Comparison of ENCODE assay signal across 27 cellular contexts in the genomic region with DNA sequence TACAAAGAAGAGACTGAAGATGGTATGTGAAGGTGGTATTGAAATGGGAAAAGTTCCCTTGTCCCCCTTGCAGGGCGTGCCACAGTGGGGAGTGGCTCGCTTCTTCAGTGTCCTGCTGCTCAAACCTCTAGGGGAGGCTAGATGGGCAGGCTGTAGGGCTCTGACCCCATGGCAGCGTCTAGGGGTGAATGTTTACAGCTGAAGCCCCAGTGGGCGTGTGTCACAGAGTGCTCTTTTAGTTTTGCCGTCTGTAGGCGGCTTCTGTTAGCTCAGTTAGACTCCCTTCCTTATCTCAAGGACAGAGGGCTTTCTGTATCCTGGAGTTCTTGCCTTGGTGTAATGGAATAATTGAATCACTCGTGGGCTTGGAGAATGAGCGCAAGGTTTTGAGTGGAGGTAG.
DNase-seq lines count a peak whose midpoint lies in the region; ATAC-seq, FAIRE-seq and TF ChIP-seq lines count a peak whose summit lies in the region.
"Had no signal": no experiment of that assay in that cellular context is flagged by ENCODE, and none has a peak within 500 bp of the region (broad histone marks: within the 10 kb centered on the region; RNA-seq: fewer than 3 reads in every experiment).

No MANE protein-coding gene starts in this region.

- FAIRE-seq in A549 (lab: Jason Lieb, UNC), result no peak
- FAIRE-seq in H1 (lab: Jason Lieb, UNC), result no peak
- FAIRE-seq: A204.1 had no signal

- H3K18ac ChIP-seq in H1 (ENCODE audit: extremely low read depth, low read length) (no peak overlapping the region), trophoblast cell (ENCODE audit: low read length) (peak overlapping the region; percentile 80)

- CTCF ChIA-PET in A549 (lab: Yijun Ruan, JAX), result interaction anchor here (0.6 kb wide), 1 partner anchor 47 kb away, joined by 3 read pairs; no protein-coding TSS in a partner anchor
- CTCF ChIA-PET in H1 (lab: Charles Lee; ENCODE audit: partially characterized antibody), result interaction anchor here (1.5 to 2.0 kb wide), 3 partner anchors 11 to 704 kb away, joined by 4 to 9 read pairs (median 5); no protein-coding TSS in a partner anchor

- H3K4me3 ChIP-seq in A549 (no peak overlapping the region), H1 (ENCODE audit: extremely low read depth in 1 of 4, insufficient read depth in 2 of 4, low read depth in 3 of 4, low read length in 4 of 4) (no peak overlapping the region), trophoblast cell (ENCODE audit: low read depth, low read length) (no peak overlapping the region)
- H3K4me3 ChIP-seq: breast epithelium, Peyer's patch, SJSA1, suprapubic skin had no signal

- H3K4me3 Mint-ChIP-seq in stimulated activated effector memory CD8-positive, alpha-beta T cell treated with anti-CD3 and anti-CD28 coated beads, Interleukin-12 subunit alpha, Interleukin-12 subunit beta, amount 100 ng/mL, for 72 hours, result no peak overlapping the region
- H3K4me3 Mint-ChIP-seq: activated B cell treated with CpG ODN at 0.5 μM for 24 hours; B cell; memory B cell; naive B cell; stimulated activated memory B cell treated with anti-CD40 and anti-IgM and Interleukin-4, amounts not matched to agents 10 μg/mL and 1 μg/mL and 100 μg/mL, for 72 hours had no signal

- H3K27ac ChIP-seq in A549, result peak overlapping the region; percentile 51 to 70
- no peak overlapping the region for H3K27ac ChIP-seq in H1 (ENCODE audit: low read depth, low read length)
- no peak overlapping the region for H3K27ac ChIP-seq in trophoblast cell (ENCODE audit: low read depth, low read length)
- H3K27ac ChIP-seq: breast epithelium, Peyer's patch, SJSA1, suprapubic skin had no signal

- WGBS in A549 (ENCODE audit: missing lambda C conversion rate), result 88% methylated on average over 8 of the region's 8 CpGs
- 70% methylated on average over 8 of the region's 8 CpGs; no CpG with 5 or more reads in 1 of the 2 experiments for WGBS in H1 (ENCODE audit: extremely low coverage in 1 of 2, insufficient coverage in 1 of 2, insufficient read length in 1 of 2, insufficient replicate concordance in 2 of 2, low coverage in 1 of 2, low lambda C conversion rate in 2 of 2, missing lambda C conversion rate in 1 of 2), 2 experiments
- no CpG with 5 or more reads among the region's 8 CpGs for WGBS in trophoblast cell (ENCODE audit: extremely low coverage, insufficient coverage, insufficient read length)

- H3K79me1 ChIP-seq in H1 (ENCODE audit: low read depth, low read length) (no peaks in the 10 kb centered on the region), trophoblast cell (ENCODE audit: low read length) (peaks cover 12% of the 10 kb centered on the region)

- TF ChIP-seq POLR2A in A549 (IDR thresholded peaks at IDR 0.05; ENCODE audit: low read length) (no peak), H1 (IDR thresholded peaks at IDR 0.05; ENCODE audit: control extremely low read depth in 1 of 2, low read depth in 2 of 2, low read length in 2 of 2) (no peak)

- H4K20me1 ChIP-seq in H1 (replicated peaks in 1 of 2; ENCODE audit: control insufficient read depth in 1 of 2, insufficient read depth in 2 of 2, low read length in 2 of 2), result no peaks in the 10 kb centered on the region

- H2BK15ac ChIP-seq in H1 (ENCODE audit: low read length), result no peak overlapping the region

- H4K91ac ChIP-seq in H1 (replicated peaks; ENCODE audit: insufficient read length, low read length) (no peak overlapping the region), trophoblast cell (ENCODE audit: low read depth, low read length) (peak overlapping the region; percentile 82)

- no peaks in the 10 kb centered on the region for H3K4me1 Mint-ChIP-seq in stimulated activated effector memory CD8-positive, alpha-beta T cell treated with anti-CD3 and anti-CD28 coated beads, Interleukin-12 subunit alpha, Interleukin-12 subunit beta, amount 100 ng/mL, for 72 hours

- no peaks in the 10 kb centered on the region; the same call in 1 of the 2 replicates for H3K23me2 ChIP-seq in H1 (ENCODE audit: low read depth, low read length)

- H3K79me2 ChIP-seq in H1 (ENCODE audit: control insufficient read depth in 1 of 2, insufficient read depth in 2 of 2, low read length in 2 of 2), result no peaks in the 10 kb centered on the region
- no peaks in the 10 kb centered on the region for H3K79me2 ChIP-seq in trophoblast cell (ENCODE audit: control insufficient read depth, insufficient read depth, low read length, poor library complexity)

- DNase-seq in A549 (ENCODE audit: low read depth in 1 of 2, low spot score in 1 of 2) (no peak), SK-MEL-5 (ENCODE audit: low read depth, low spot score) (peak; percentile 23), H1 (ENCODE audit: low read depth in 1 of 2, low spot score in 2 of 2) (no peak), trophoblast cell (no peak), GM03348 (ENCODE audit: low spot score) (no peak), DMS79 (lab: John Stamatoyannopoulos, UW) (no peak)
- DNase-seq in stimulated activated effector memory CD8-positive, alpha-beta T cell treated with anti-CD3 and anti-CD28 coated beads, Interleukin-12 subunit alpha, Interleukin-12 subunit beta, amount 100 ng/mL, for 72 hours (ENCODE audit: low spot score in 2 of 2), result no peak
- DNase-seq: activated B cell treated with CpG ODN at 0.5 μM for 24 hours; activated CD4-positive, alpha-beta T cell treated with anti-CD3 and anti-CD28 coated beads, Interleukin-2, amount 50 U/mL, for 4 hours; activated effector memory CD4-positive, alpha-beta T cell treated with anti-CD3 and anti-CD28 coated beads, Interleukin-2, amount 50 U/mL, for 16 hours; cortex of kidney; glutamatergic neuron; GOT3; naive B cell; NCI-H1417; NCI-H510A; Peyer's patch; stimulated activated CD4-positive, alpha-beta T cell treated with anti-CD3 and anti-CD28 coated beads, Interleukin-1b, Interleukin-23, amount 100 ng/mL, for 48 hours; T-helper 2 cell had no signal

- H3K23ac ChIP-seq in H1 (ENCODE audit: insufficient read length) (no peak overlapping the region), trophoblast cell (ENCODE audit: low read length) (no peak overlapping the region)

- H3K36me3 ChIP-seq in H1 (ENCODE audit: control insufficient read depth in 2 of 4, insufficient read depth in 4 of 4, low read length in 3 of 4), result no peaks in the 10 kb centered on the region
- H3K36me3 ChIP-seq in trophoblast cell (ENCODE audit: control insufficient read depth in 1 of 2, insufficient read depth in 2 of 2, low read length in 2 of 2), result no peaks in the 10 kb centered on the region
- H3K36me3 ChIP-seq: breast epithelium, Peyer's patch, SJSA1, suprapubic skin had no signal

- H3K4me1 ChIP-seq in A549 (peaks cover 33% of the 10 kb centered on the region), H1 (replicated peaks in 1 of 4; ENCODE audit: control insufficient read depth in 3 of 4, insufficient read depth in 4 of 4, low read length in 3 of 4) (peaks cover 0 to 8% (median 2%) of the 10 kb centered on the region in 4 experiments; a peak in 6 of 7 replicates), trophoblast cell (ENCODE audit: control insufficient read depth in 1 of 2, insufficient read depth in 2 of 2, low read length in 2 of 2) (peaks cover 2 to 5% of the 10 kb centered on the region in 2 experiments)
- H3K4me1 ChIP-seq: breast epithelium, Peyer's patch, SJSA1 had no signal

- H4K8ac ChIP-seq in H1 (ENCODE audit: extremely low read depth, insufficient read depth, low read length), result no peak overlapping the region
- H4K8ac ChIP-seq in trophoblast cell (ENCODE audit: low read depth, low read length), result peak overlapping the region; percentile 0

- H2AFZ ChIP-seq in H1 (ENCODE audit: low read length) (no peak overlapping the region), trophoblast cell (ENCODE audit: insufficient read depth, low read length, poor library complexity) (no peak overlapping the region)

- H3K4me2 ChIP-seq in A549 (no peak overlapping the region), H1 (ENCODE audit: insufficient read depth in 1 of 2, low read depth in 2 of 2, low read length in 2 of 2) (peak overlapping the region in 1 of 2 experiments; percentile 27; a peak in 1 of 4 replicates), trophoblast cell (ENCODE audit: low read length) (no peak overlapping the region)

- in situ Hi-C loops in SK-MEL-5 (cut with HindIII; ENCODE audit: low pct_unique_long_range_greater_than_20kb, low sequenced_read_pairs), result no loop called here

- no peak overlapping the region for H2BK120ac ChIP-seq in H1 (replicated peaks; ENCODE audit: low read depth, low read length)
- H2BK120ac ChIP-seq in trophoblast cell (ENCODE audit: insufficient read depth, low read length, poor library complexity), result peak overlapping the region; percentile 75

- H2AK5ac ChIP-seq in H1 (ENCODE audit: low read depth, low read length), result no peak overlapping the region
- peak overlapping the region; percentile 50 for H2AK5ac ChIP-seq in trophoblast cell (ENCODE audit: low read length)

- TF ChIP-seq EP300 in A549 (IDR thresholded peaks at IDR 0.05) (no peak), H1 (IDR thresholded peaks at IDR 0.05; ENCODE audit: borderline replicate concordance in 1 of 2, low read depth in 2 of 2, low read length in 2 of 2) (no peak)

- ATAC-seq in A549 (no peak), GM21737 (IDR thresholded peaks at IDR 0.05; ENCODE audit: unreplicated experiment) (no peak)
- ATAC-seq in stimulated activated effector memory CD8-positive, alpha-beta T cell treated with anti-CD3 and anti-CD28 coated beads, Interleukin-12 subunit alpha, Interleukin-12 subunit beta, amount 100 ng/mL, for 72 hours, result no peak
- ATAC-seq: stimulated activated memory B cell treated with anti-CD40 and anti-IgM and Interleukin-4, amounts not matched to agents 10 μg/mL and 1 μg/mL and 100 μg/mL, for 72 hours had no signal

- H3K9me3 Mint-ChIP-seq in stimulated activated effector memory CD8-positive, alpha-beta T cell treated with anti-CD3 and anti-CD28 coated beads, Interleukin-12 subunit alpha, Interleukin-12 subunit beta, amount 100 ng/mL, for 72 hours, result no peaks in the 10 kb centered on the region
- H3K9me3 Mint-ChIP-seq: activated B cell treated with CpG ODN at 0.5 μM for 24 hours; memory B cell; stimulated activated memory B cell treated with anti-CD40 and anti-IgM and Interleukin-4, amounts not matched to agents 10 μg/mL and 1 μg/mL and 100 μg/mL, for 72 hours had no signal

- POLR2A ChIA-PET in A549 (lab: Yijun Ruan, JAX), result no interaction called here
- POLR2A ChIA-PET in H1 (lab: Charles Lee; ENCODE audit: partially characterized antibody), result no interaction called here

- no peaks in the 10 kb centered on the region for H3K27me3 ChIP-seq in H1 (replicated peaks in 1 of 4; ENCODE audit: control insufficient read depth in 3 of 4, extremely low read depth in 1 of 4, insufficient read depth in 3 of 4, low read length in 3 of 4)
- H3K27me3 ChIP-seq in trophoblast cell (ENCODE audit: insufficient read depth, low read length), result no peaks in the 10 kb centered on the region
- H3K27me3 ChIP-seq: breast epithelium, Peyer's patch, SJSA1, suprapubic skin had no signal

- H2BK20ac ChIP-seq in H1 (ENCODE audit: low read length), result no peak overlapping the region

- no peak overlapping the region for H3K27ac Mint-ChIP-seq in stimulated activated effector memory CD8-positive, alpha-beta T cell treated with anti-CD3 and anti-CD28 coated beads, Interleukin-12 subunit alpha, Interleukin-12 subunit beta, amount 100 ng/mL, for 72 hours
- H3K27ac Mint-ChIP-seq: activated B cell treated with CpG ODN at 0.5 μM for 24 hours; B cell; stimulated activated memory B cell treated with anti-CD40 and anti-IgM and Interleukin-4, amounts not matched to agents 10 μg/mL and 1 μg/mL and 100 μg/mL, for 72 hours had no signal

- TF ChIP-seq RAD21 in A549 (conservative IDR thresholded peaks at IDR 0.05 in 1 of 2, IDR thresholded peaks at IDR 0.05 in 1 of 2), result no peak
- TF ChIP-seq RAD21 in H1 (IDR thresholded peaks at IDR 0.05 in 1 of 2, conservative IDR thresholded peaks at IDR 0.05 in 1 of 2; ENCODE audit: low read depth in 2 of 2, low read length in 2 of 2), result no peak; a peak in 1 of 4 replicates

- H3K56ac ChIP-seq in H1 (replicated peaks; ENCODE audit: insufficient read length, low read depth, low read length), result no peak overlapping the region

- peak overlapping the region; percentile 31 for H4K12ac ChIP-seq in trophoblast cell (ENCODE audit: low read depth, low read length)

- H2BK5ac ChIP-seq in H1 (ENCODE audit: low read depth, low read length) (no peak overlapping the region), trophoblast cell (ENCODE audit: low read depth, low read length, poor library complexity) (peak overlapping the region; percentile 32)

- H3K14ac ChIP-seq in H1 (ENCODE audit: insufficient read length) (no peak overlapping the region), trophoblast cell (ENCODE audit: low read length) (peak overlapping the region; percentile 37)

- H4K5ac ChIP-seq in H1 (ENCODE audit: insufficient read length, low read depth, low read length), result no peak overlapping the region

- H3K9me3 ChIP-seq in A549 (no peaks in the 10 kb centered on the region), H1 (ENCODE audit: insufficient read depth in 2 of 2, low read depth in 1 of 2, low read length in 1 of 2) (no peaks in the 10 kb centered on the region), trophoblast cell (ENCODE audit: insufficient read depth, low read depth, low read length) (no peaks in the 10 kb centered on the region)
- H3K9me3 ChIP-seq: breast epithelium, Peyer's patch, SJSA1, suprapubic skin had no signal

- no peaks in the 10 kb centered on the region for H3K36me3 Mint-ChIP-seq in stimulated activated effector memory CD8-positive, alpha-beta T cell treated with anti-CD3 and anti-CD28 coated beads, Interleukin-12 subunit alpha, Interleukin-12 subunit beta, amount 100 ng/mL, for 72 hours
- H3K36me3 Mint-ChIP-seq: naive B cell; stimulated activated memory B cell treated with anti-CD40 and anti-IgM and Interleukin-4, amounts not matched to agents 10 μg/mL and 1 μg/mL and 100 μg/mL, for 72 hours had no signal

- no peak overlapping the region for H3K9ac ChIP-seq in H1 (replicated peaks in 1 of 4; ENCODE audit: extremely low read depth in 1 of 4, low read depth in 3 of 4, low read length in 3 of 4)
- H3K9ac ChIP-seq in trophoblast cell (ENCODE audit: low read length), result no peak overlapping the region

- H2BK12ac ChIP-seq in H1 (ENCODE audit: low read depth, low read length), result peak overlapping the region; percentile 46; the same call in 1 of the 2 replicates
- peak overlapping the region; percentile 73 for H2BK12ac ChIP-seq in trophoblast cell (ENCODE audit: low read length)

- TF ChIP-seq CTCF in A549 (IDR thresholded peaks at IDR 0.05) (no peak), H1 (IDR thresholded peaks at IDR 0.05; ENCODE audit: control extremely low read depth in 1 of 3, insufficient read depth in 1 of 3, low read depth in 1 of 3, low read length in 3 of 3) (no peak)

- H3K4ac ChIP-seq in H1 (replicated peaks; ENCODE audit: insufficient read length, low read depth, low read length), result no peak overlapping the region
- no peak overlapping the region for H3K4ac ChIP-seq in trophoblast cell (ENCODE audit: low read depth, low read length)

Comparison
In these comparisons a context has a peak if more than half of its experiments do, and no peak if none do; other contexts are left out.
1. H3K27ac ChIP-seq: peak in A549 (2 of 2); none in H1 (single experiment) and trophoblast cell (single experiment).